20 cellular contexts compared by ENCODE assay signal in genomic region chr11:12074529-12075195, GRCh38. TPM values are rescaled to one million over a fixed set of nuclear protein-coding genes. Genes with fewer than 3 reads are reported as not detected.
DNase-seq lines count a peak whose midpoint lies in the region; ATAC-seq and TF ChIP-seq lines count a peak whose summit lies in the region.
"Had no signal": no experiment of that assay in that cellular context is flagged by ENCODE, and none has a peak within 500 bp of the region (broad histone marks: within the 10 kb centered on the region; RNA-seq: fewer than 3 reads in every experiment).

No MANE protein-coding gene starts in this region.

- peak; percentile 78 for DNase-seq in AG10803 (ENCODE audit: low read depth)
- DNase-seq in SJSA1 (ENCODE audit: low read depth in 1 of 2, low spot score in 2 of 2): no peak
- peak; percentile 65 for DNase-seq in fibroblast of mammary gland (ENCODE audit: low read depth)
- no peak for DNase-seq in osteocyte (ENCODE audit: extremely low spot score, unreplicated experiment)
- DNase-seq in stimulated activated CD4-positive, alpha-beta T cell treated with anti-CD3 and anti-CD28 coated beads, Interleukin-15, amount 100 ng/mL, for 24 hours: no peak
- no peak for DNase-seq in HuH-7.5 (ENCODE audit: low spot score)
- no peak for DNase-seq in erythroblast (lab: John Stamatoyannopoulos, UW)
- DNase-seq: activated effector memory CD4-positive, alpha-beta T cell treated with Interleukin-2 at 50 U/mL for 16 hours; adrenal gland; effector CD8-positive, alpha-beta T cell; KG1; left colon; NCI-H1092; NCI-H526; SJCRH30 had no signal

- peak overlapping the region; percentile 96; the same call in 1 of the 2 replicates for H3K27ac ChIP-seq in SJSA1
- H3K27ac ChIP-seq: SJCRH30 had no signal

- no peaks in the 10 kb centered on the region for H3K9me3 ChIP-seq in SJSA1 (replicated peaks)
- H3K9me3 ChIP-seq: adrenal gland, HAP-1, SJCRH30 had no signal

- H3K27me3 Mint-ChIP-seq in osteocyte (ENCODE audit: unreplicated experiment): no peaks in the 10 kb centered on the region
- H3K27me3 Mint-ChIP-seq: central memory CD8-positive, alpha-beta T cell had no signal

- no peak for ATAC-seq in HG02571 (IDR thresholded peaks at IDR 0.05; ENCODE audit: unreplicated experiment)
- ATAC-seq: left colon; stimulated activated memory B cell treated with anti-CD40 and anti-IgM and Interleukin-4, amounts not matched to agents 10 μg/mL and 1 μg/mL and 100 μg/mL, for 72 hours had no signal

- H3K27me3 ChIP-seq in SJSA1 (replicated peaks): no peaks in the 10 kb centered on the region
- H3K27me3 ChIP-seq: adrenal gland, SJCRH30 had no signal

- H3K9me3 Mint-ChIP-seq in osteocyte (ENCODE audit: unreplicated experiment): no peaks in the 10 kb centered on the region
- H3K9me3 Mint-ChIP-seq: central memory CD8-positive, alpha-beta T cell; neural crest cell had no signal

- H3K36me3 ChIP-seq in SJSA1: no peaks in the 10 kb centered on the region
- H3K36me3 ChIP-seq: adrenal gland, HAP-1, SJCRH30 had no signal

- H3K36me3 Mint-ChIP-seq in osteocyte (ENCODE audit: unreplicated experiment): no peaks in the 10 kb centered on the region
- H3K36me3 Mint-ChIP-seq: stimulated activated memory B cell treated with anti-CD40 and anti-IgM and Interleukin-4, amounts not matched to agents 10 μg/mL and 1 μg/mL and 100 μg/mL, for 72 hours had no signal

- no peak overlapping the region for H3K4me3 Mint-ChIP-seq in osteocyte (ENCODE audit: unreplicated experiment)
- H3K4me3 Mint-ChIP-seq: central memory CD8-positive, alpha-beta T cell; neural crest cell; stimulated activated memory B cell treated with anti-CD40 and anti-IgM and Interleukin-4, amounts not matched to agents 10 μg/mL and 1 μg/mL and 100 μg/mL, for 72 hours had no signal

- TF ChIP-seq CTCF in AG10803 (conservative IDR thresholded peaks at IDR 0.05; ENCODE audit: low read length) (peak; percentile 17), fibroblast of mammary gland (conservative IDR thresholded peaks at IDR 0.05; ENCODE audit: control insufficient read depth, insufficient read depth, low read depth, low read length) (no peak), osteocyte (IDR thresholded peaks at IDR 0.05) (no peak)

- H3K4me1 Mint-ChIP-seq in osteocyte (ENCODE audit: unreplicated experiment): peaks cover 33% of the 10 kb centered on the region
- H3K4me1 Mint-ChIP-seq: stimulated activated memory B cell treated with anti-CD40 and anti-IgM and Interleukin-4, amounts not matched to agents 10 μg/mL and 1 μg/mL and 100 μg/mL, for 72 hours had no signal

- H3K4me1 ChIP-seq in SJSA1 (replicated peaks): peaks cover 50% of the 10 kb centered on the region
- H3K4me1 ChIP-seq: adrenal gland, HAP-1, SJCRH30 had no signal

- peak overlapping the region; percentile 93 for H3K27ac Mint-ChIP-seq in osteocyte (ENCODE audit: unreplicated experiment)
- H3K27ac Mint-ChIP-seq: stimulated activated memory B cell treated with anti-CD40 and anti-IgM and Interleukin-4, amounts not matched to agents 10 μg/mL and 1 μg/mL and 100 μg/mL, for 72 hours had no signal

- no peak overlapping the region for H3K4me3 ChIP-seq in AG10803 (ENCODE audit: low read length)
- H3K4me3 ChIP-seq in SJSA1: no peak overlapping the region
- H3K4me3 ChIP-seq in fibroblast of mammary gland (ENCODE audit: control insufficient read depth, low read depth, low read length): no peak overlapping the region
- H3K4me3 ChIP-seq: adrenal gland, HAP-1, SJCRH30 had no signal

- TF ChIP-seq POLR2A in erythroblast (IDR thresholded peaks at IDR 0.05; ENCODE audit: low read length): no peak

RNA-seq across cellular contexts. Expression of gene MICAL2, which starts 35.7 kb away (rescaled TPM):
- total RNA-seq in SJSA1 (2014; rRNA removed; shearing (Covaris generic)): 42.8 and 59.8 TPM in 2 replicates
- 19.5 and 20.8 TPM in 2 replicates for total RNA-seq in osteocyte

Comparison
In these comparisons a context has a peak if more than half of its experiments do, and no peak if none do; other contexts are left out.
1. DNase-seq: peak in AG10803 (single experiment) and fibroblast of mammary gland (single experiment); none in SJSA1 (0 of 2), osteocyte (single experiment), stimulated activated CD4-positive, alpha-beta T cell treated with anti-CD3 and anti-CD28 coated beads, Interleukin-15, amount 100 ng/mL, for 24 hours (single experiment), HuH-7.5 (single experiment) and erythroblast (0 of 2).